In genomic region chr6:111566873-111567517, GRCh38 we compare ENCODE assay signal across 8 cellular contexts. TPM values are rescaled to one million over a fixed set of nuclear protein-coding genes. Genes with fewer than 3 reads are reported as not detected.
DNase-seq lines count a peak whose midpoint lies in the region; ATAC-seq and TF ChIP-seq lines count a peak whose summit lies in the region.

No MANE protein-coding gene starts in this region.

- no peaks in the 10 kb centered on the region for H3K9me2 ChIP-seq in SK-N-SH

- no peaks in the 10 kb centered on the region for H3K9me3 Mint-ChIP-seq in activated T-cell treated with anti-CD3 and anti-CD28 coated beads, Interleukin-2, amount 50 U/mL, for 72 hours
- H3K9me3 Mint-ChIP-seq in glutamatergic neuron (ENCODE audit: unreplicated experiment), result peaks cover 2% of the 10 kb centered on the region
- H3K9me3 Mint-ChIP-seq in stimulated activated naive B cell treated with anti-CD40 and anti-IgM and Interleukin-4, amounts not matched to agents 10 μg/mL and 1 μg/mL and 100 μg/mL, for 72 hours, result no peaks in the 10 kb centered on the region

- H3F3A ChIP-seq in SK-N-SH (replicated peaks; ENCODE audit: insufficient read depth), result peaks cover 23% of the 10 kb centered on the region

- peak overlapping the region; percentile 71 to 93 for H3K27ac ChIP-seq in SK-N-SH (ENCODE audit: low read depth in 2 of 2, low read length in 1 of 2)

- TF ChIP-seq CTCF in SK-N-SH (IDR thresholded peaks at IDR 0.05), result no peak
- no peak for TF ChIP-seq CTCF in glutamatergic neuron (IDR thresholded peaks at IDR 0.05; ENCODE audit: partially characterized antibody, unreplicated experiment)

- peak overlapping the region; percentile 41; the same call in 1 of the 2 replicates for H3K9ac ChIP-seq in SK-N-SH

- peak overlapping the region; percentile 65 to 72 for H3K4me3 Mint-ChIP-seq in activated T-cell treated with anti-CD3 and anti-CD28 coated beads, Interleukin-2, amount 50 U/mL, for 72 hours
- H3K4me3 Mint-ChIP-seq in glutamatergic neuron (ENCODE audit: unreplicated experiment), result no peak overlapping the region
- H3K4me3 Mint-ChIP-seq in stimulated activated naive B cell treated with anti-CD40 and anti-IgM and Interleukin-4, amounts not matched to agents 10 μg/mL and 1 μg/mL and 100 μg/mL, for 72 hours, result peak overlapping the region; percentile 9 to 54

- H3K27ac Mint-ChIP-seq in activated T-cell treated with anti-CD3 and anti-CD28 coated beads, Interleukin-2, amount 50 U/mL, for 72 hours, result peak overlapping the region; percentile 92
- H3K27ac Mint-ChIP-seq in glutamatergic neuron (ENCODE audit: unreplicated experiment), result peak overlapping the region; percentile 65
- H3K27ac Mint-ChIP-seq in stimulated activated naive B cell treated with anti-CD40 and anti-IgM and Interleukin-4, amounts not matched to agents 10 μg/mL and 1 μg/mL and 100 μg/mL, for 72 hours, result no peak overlapping the region

- TF ChIP-seq RAD21 in SK-N-SH (IDR thresholded peaks at IDR 0.05; ENCODE audit: low read length), result no peak; the same call in 1 of the 2 replicates

- peaks cover 24 to 48% of the 10 kb centered on the region in 2 donors for H3K36me3 Mint-ChIP-seq in activated T-cell treated with anti-CD3 and anti-CD28 coated beads, Interleukin-2, amount 50 U/mL, for 72 hours (ENCODE audit: insufficient read depth in 2 of 2)
- H3K36me3 Mint-ChIP-seq in glutamatergic neuron (ENCODE audit: unreplicated experiment), result no peaks in the 10 kb centered on the region
- peaks cover 38 to 70% of the 10 kb centered on the region in 2 donors for H3K36me3 Mint-ChIP-seq in stimulated activated naive B cell treated with anti-CD40 and anti-IgM and Interleukin-4, amounts not matched to agents 10 μg/mL and 1 μg/mL and 100 μg/mL, for 72 hours

- ATAC-seq in activated T-cell treated with anti-CD3 and anti-CD28 coated beads, Interleukin-2, amount 50 U/mL, for 72 hours (replicated peaks in 1 of 2), result peak in 1 of 2 donors; percentile 27
- peak; percentile 55 to 60 for ATAC-seq in stimulated activated naive B cell treated with anti-CD40 and anti-IgM and Interleukin-4, amounts not matched to agents 10 μg/mL and 1 μg/mL and 100 μg/mL, for 72 hours (replicated peaks)
- ATAC-seq in HG02798 (IDR thresholded peaks at IDR 0.05; ENCODE audit: poor library complexity, unreplicated experiment), result no peak
- no peak for ATAC-seq in HG03045 (IDR thresholded peaks at IDR 0.05; ENCODE audit: unreplicated experiment)

- no peaks in the 10 kb centered on the region for H3K36me3 ChIP-seq in SK-N-SH (replicated peaks in 1 of 2; ENCODE audit: control insufficient read depth in 1 of 2, insufficient read depth in 2 of 2, low read length in 1 of 2)

- H3K4me1 Mint-ChIP-seq in activated T-cell treated with anti-CD3 and anti-CD28 coated beads, Interleukin-2, amount 50 U/mL, for 72 hours (ENCODE audit: low read depth), result peaks cover 79% of the 10 kb centered on the region
- peaks cover 43% of the 10 kb centered on the region for H3K4me1 Mint-ChIP-seq in glutamatergic neuron (ENCODE audit: low read depth, unreplicated experiment)
- peaks cover 28 to 30% of the 10 kb centered on the region in 2 donors for H3K4me1 Mint-ChIP-seq in stimulated activated naive B cell treated with anti-CD40 and anti-IgM and Interleukin-4, amounts not matched to agents 10 μg/mL and 1 μg/mL and 100 μg/mL, for 72 hours

- CTCF ChIA-PET in SK-N-SH (lab: Yijun Ruan, JAX), result interaction anchor here (0.6 to 1.2 kb wide), 2 partner anchors 26 to 476 kb away, joined by 3 read pairs; no protein-coding TSS in a partner anchor

- H3K27me3 ChIP-seq in SK-N-SH (ENCODE audit: insufficient read depth), result no peaks in the 10 kb centered on the region

- POLR2A ChIA-PET in SK-N-SH (lab: Yijun Ruan, JAX), result interaction anchor here (0.6 to 1.2 kb wide), 4 partner anchors 26 to 136 kb away, joined by 3 to 4 read pairs (median 4); no protein-coding TSS in a partner anchor

- peak overlapping the region; percentile 74 for H3K4me2 ChIP-seq in SK-N-SH

- no peaks in the 10 kb centered on the region for H3K27me3 Mint-ChIP-seq in activated T-cell treated with anti-CD3 and anti-CD28 coated beads, Interleukin-2, amount 50 U/mL, for 72 hours (ENCODE audit: low read depth)
- no peaks in the 10 kb centered on the region for H3K27me3 Mint-ChIP-seq in glutamatergic neuron (ENCODE audit: unreplicated experiment)
- H3K27me3 Mint-ChIP-seq in stimulated activated naive B cell treated with anti-CD40 and anti-IgM and Interleukin-4, amounts not matched to agents 10 μg/mL and 1 μg/mL and 100 μg/mL, for 72 hours, result no peaks in the 10 kb centered on the region

- peaks cover 46 to 50% of the 10 kb centered on the region in 2 experiments for H3K4me1 ChIP-seq in SK-N-SH (ENCODE audit: control insufficient read depth in 1 of 2, insufficient read depth in 2 of 2, low read depth in 1 of 2, low read length in 1 of 2)

- H4K20me1 ChIP-seq in SK-N-SH (ENCODE audit: insufficient read depth), result no peaks in the 10 kb centered on the region

- peak; percentile 63 to 73; a peak in 3 of 4 replicates for TF ChIP-seq EP300 in SK-N-SH (IDR thresholded peaks at IDR 0.05; ENCODE audit: borderline replicate concordance in 1 of 2, low read depth in 1 of 2, low read length in 1 of 2)

- 29% methylated on average over 10 of the region's 19 CpGs for WGBS in SK-N-SH (ENCODE audit: low lambda C conversion rate)

- no peaks in the 10 kb centered on the region for H3K79me2 ChIP-seq in SK-N-SH (ENCODE audit: insufficient read depth)

- peak overlapping the region; percentile 90 for H2AFZ ChIP-seq in SK-N-SH (ENCODE audit: low read depth)

- no peaks in the 10 kb centered on the region for H3K9me3 ChIP-seq in SK-N-SH

- peak overlapping the region; percentile 17 to 33; a peak in 2 of 4 replicates for H3K4me3 ChIP-seq in SK-N-SH (ENCODE audit: low read depth in 2 of 2, low read length in 1 of 2)

- DNase-seq in activated T-cell treated with anti-CD3 and anti-CD28 coated beads, Interleukin-2, amount 50 U/mL, for 72 hours, result peak; percentile 15 to 22
- DNase-seq in activated T-cell treated with anti-CD3 and anti-CD28 coated beads for 4 hours (no peak), SK-N-SH (peak; percentile 51), glutamatergic neuron (no peak), SIG-M5 (lab: John Stamatoyannopoulos, UW) (no peak)
- no peak for DNase-seq in stimulated activated naive B cell treated with anti-CD40 and anti-IgM and Interleukin-4, amounts not matched to agents 10 μg/mL and 1 μg/mL and 100 μg/mL, for 72 hours

TF ChIP-seq in SK-N-SH, 30 proteins besides CTCF, POLR2A, EP300 and RAD21 (continues in another document):
- peak; percentile 27; the same call in 1 of the 2 replicates for TF ChIP-seq TEAD4 (IDR thresholded peaks at IDR 0.05; ENCODE audit: borderline replicate concordance, insufficient read depth)
- peak; percentile 35 for TF ChIP-seq JUND (IDR thresholded peaks at IDR 0.05)
- peak; percentile 20; the same call in 1 of the 2 replicates for TF ChIP-seq TAF1 (IDR thresholded peaks at IDR 0.05; ENCODE audit: borderline replicate concordance, low read depth, low read length)
- TF ChIP-seq RXRA (IDR thresholded peaks at IDR 0.05; ENCODE audit: borderline replicate concordance, low read depth), result no peak
- TF ChIP-seq USF2 (IDR thresholded peaks at IDR 0.05; ENCODE audit: borderline replicate concordance, low read depth, low read length), result no peak
- no peak for TF ChIP-seq SMC3 (IDR thresholded peaks at IDR 0.05; ENCODE audit: low read depth, low read length)
- TF ChIP-seq CHD2 (IDR thresholded peaks at IDR 0.05; ENCODE audit: low read length, partially characterized antibody), result no peak
- TF ChIP-seq GABPA (IDR thresholded peaks at IDR 0.05; ENCODE audit: low read depth), result no peak
- no peak for TF ChIP-seq IRF3 (IDR thresholded peaks at IDR 0.05; ENCODE audit: low read depth, low read length)
- TF ChIP-seq ZBTB33 (IDR thresholded peaks at IDR 0.05; ENCODE audit: borderline replicate concordance, low read depth), result no peak
- no peak for TF ChIP-seq FOSL2 (IDR thresholded peaks at IDR 0.05; ENCODE audit: borderline replicate concordance, low read depth)
- TF ChIP-seq RFX5 (IDR thresholded peaks at IDR 0.05; ENCODE audit: low read length), result no peak

RNA-seq across cellular contexts. Expression of gene TRAF3IP2, which starts 38.7 kb away (rescaled TPM):
- total RNA-seq in activated T-cell treated with anti-CD3 and anti-CD28 coated beads, Interleukin-2, amount 50 U/mL, for 72 hours, result 10 to 100 TPM; 29.3 to 45.5 TPM
- polyA plus RNA-seq in SK-N-SH (2012; rRNA removed), result 5.5 and 5.6 TPM in 2 replicates
- 6.1 and 8.0 TPM in 2 replicates for polyA plus RNA-seq in SK-N-SH (2012; cell fraction: cytosol; rRNA removed)
- polyA plus RNA-seq in SK-N-SH (2012; cell fraction: nucleus; rRNA removed), result 4.3 and 6.7 TPM in 2 replicates
- 0.51 TPM for total RNA-seq in glutamatergic neuron (ENCODE audit: unreplicated experiment)

Comparison
In these comparisons a context has a peak if more than half of its experiments do, and no peak if none do; other contexts are left out.
1. DNase-seq: peak in activated T-cell treated with anti-CD3 and anti-CD28 coated beads, Interleukin-2, amount 50 U/mL, for 72 hours (2 of 2) and SK-N-SH (single experiment); none in activated T-cell treated with anti-CD3 and anti-CD28 coated beads for 4 hours (single experiment), glutamatergic neuron (single experiment), stimulated activated naive B cell treated with anti-CD40 and anti-IgM and Interleukin-4, amounts not matched to agents 10 μg/mL and 1 μg/mL and 100 μg/mL, for 72 hours (single experiment) and SIG-M5 (single experiment).
2. ATAC-seq: peak in stimulated activated naive B cell treated with anti-CD40 and anti-IgM and Interleukin-4, amounts not matched to agents 10 μg/mL and 1 μg/mL and 100 μg/mL, for 72 hours (2 of 2); none in HG02798 (single experiment) and HG03045 (single experiment).
3. RNA of gene TRAF3IP2, which starts 38.7 kb away (total RNA-seq): 29.3 to 45.5 TPM in activated T-cell treated with anti-CD3 and anti-CD28 coated beads, Interleukin-2, amount 50 U/mL, for 72 hours; 0.51 TPM in glutamatergic neuron (single experiment); every median in the first group is over 10 times any median in the second.